In genomic region chr5:38731461-38731860, GRCh38 we compare ENCODE assay signal across 21 cellular contexts.
"Had no signal": no experiment of that assay in that cellular context is flagged by ENCODE, and none has a peak within 500 bp of the region (broad histone marks: within the 10 kb centered on the region; RNA-seq: fewer than 3 reads in every experiment).

No MANE protein-coding gene starts in this region.

- DNase-seq: Karpas-422, KG1, MG63, NCI-H1092, NCI-H1105 treated with DMSO at 0.1 percent for 48 hours, NCI-H1417 treated with DMSO at 0.1 percent for 48 hours, NCI-H146, NCI-H1694 treated with DMSO at 0.1 percent for 48 hours, NCI-H1930, NCI-H2081, NCI-H2107, NCI-H226, NCI-H446, NCI-H510A, NCI-H524 treated with DMSO at 0.1 percent for 48 hours, NCI-H69, NCI-H774, SHP77, SK-N-SH, SW 1271 had no signal

- H3K27ac ChIP-seq: RWPE1 had no signal

- H3K9me3 ChIP-seq: MG63, SK-N-SH had no signal

- H3K4me2 ChIP-seq: SK-N-SH had no signal

- H3K4me3 ChIP-seq: MG63 had no signal

- H3K9ac ChIP-seq: SK-N-SH had no signal

- H3K36me3 ChIP-seq: MG63 had no signal

- H3K27me3 ChIP-seq: MG63 had no signal
